In the genomic region with DNA sequence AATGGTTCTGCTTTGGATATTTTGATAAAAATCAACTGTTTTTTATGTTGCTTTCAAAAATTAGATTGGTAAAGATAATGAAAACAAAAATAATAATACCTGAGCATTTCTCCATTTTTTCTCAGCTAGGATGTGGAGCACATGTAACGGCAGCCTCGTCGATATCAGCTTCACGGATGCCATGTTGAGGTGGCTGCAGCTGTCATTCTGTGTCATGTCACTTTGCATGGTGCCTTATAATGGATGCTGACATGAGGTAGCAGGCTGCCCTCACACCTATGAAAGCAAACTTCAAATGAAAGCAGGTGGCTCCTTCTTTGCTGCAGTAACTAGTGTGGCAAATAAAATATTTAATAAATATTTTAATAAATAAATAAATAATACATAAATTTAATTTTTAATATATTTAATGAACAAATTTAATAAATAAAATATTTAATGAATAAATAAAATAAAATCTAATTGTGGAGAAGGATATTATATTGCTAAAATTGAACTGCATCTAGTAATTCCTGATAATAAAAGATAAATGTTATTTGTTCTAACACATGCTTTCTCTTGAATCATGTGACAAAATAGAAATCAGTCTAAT, we compare ENCODE assay signal across 20 cellular contexts.
DNase-seq lines count a peak whose midpoint lies in the region; ATAC-seq and TF ChIP-seq lines count a peak whose summit lies in the region.
"Had no signal": no experiment of that assay in that cellular context is flagged by ENCODE, and none has a peak within 500 bp of the region (broad histone marks: within the 10 kb centered on the region; RNA-seq: fewer than 3 reads in every experiment).

No MANE protein-coding gene starts in this region.

- no peaks in the 10 kb centered on the region for H3K4me1 Mint-ChIP-seq in WTC11
- H3K4me1 Mint-ChIP-seq: CD4-positive, CD25-positive, alpha-beta regulatory T cell; CD8-positive, alpha-beta memory T cell; H9; IgD-negative memory B cell had no signal

- TF ChIP-seq CTCF in WTC11 (IDR thresholded peaks at IDR 0.05) = no peak
- TF ChIP-seq CTCF in neural cell (IDR thresholded peaks at IDR 0.05; ENCODE audit: poor library complexity, severe bottlenecking) = no peak

- H3K27me3 Mint-ChIP-seq in WTC11 (ENCODE audit: low read depth) = no peaks in the 10 kb centered on the region
- H3K27me3 Mint-ChIP-seq: CD4-positive, CD25-positive, alpha-beta regulatory T cell; CD8-positive, alpha-beta memory T cell; IgD-negative memory B cell had no signal

- DNase-seq in RPMI8226 = peak; percentile 87
- no peak for DNase-seq in WTC11 (ENCODE audit: low spot score)
- DNase-seq in midbrain (lab: John Stamatoyannopoulos, UW) = no peak
- no peak for DNase-seq in OCI-M2 (lab: John Stamatoyannopoulos, UW; ENCODE audit: unreplicated experiment)
- DNase-seq in SKM-1 (lab: John Stamatoyannopoulos, UW; ENCODE audit: unreplicated experiment) = no peak
- DNase-seq: ACHN; BE2C; C1 segment of cervical spinal cord; CD4-positive, CD25-positive, alpha-beta regulatory T cell; CD8-positive, alpha-beta memory T cell; COR-L47; DMS 273 treated with DMSO at 0.1 percent for 48 hours; DMS53; DND-41; EL; GOT3; H9 had no signal

- no peak overlapping the region for H3K4me3 Mint-ChIP-seq in WTC11
- H3K4me3 Mint-ChIP-seq: CD4-positive, CD25-positive, alpha-beta regulatory T cell; CD8-positive, alpha-beta memory T cell; H9; IgD-negative memory B cell had no signal

- H3K36me3 ChIP-seq in neural cell (ENCODE audit: insufficient read depth, low read length) = no peaks in the 10 kb centered on the region
- H3K36me3 ChIP-seq: BE2C had no signal

- no peaks in the 10 kb centered on the region for H3K9me3 Mint-ChIP-seq in WTC11
- H3K9me3 Mint-ChIP-seq: H9, IgD-negative memory B cell had no signal

- no peak for TF ChIP-seq RAD21 in neural cell (conservative IDR thresholded peaks at IDR 0.05)

- H2AFZ ChIP-seq in neural cell (ENCODE audit: low read depth, low read length) = no peak overlapping the region

- H3F3A ChIP-seq in neural cell (ENCODE audit: insufficient read depth, low read length, poor library complexity, severe bottlenecking) = no peaks in the 10 kb centered on the region

- no peaks in the 10 kb centered on the region for H3K9me2 ChIP-seq in neural cell (ENCODE audit: insufficient read depth, low read length)

- no peak for ATAC-seq in WTC11
- ATAC-seq in GM21825 (IDR thresholded peaks at IDR 0.05; ENCODE audit: unreplicated experiment) = no peak

- CTCF ChIA-PET in WTC11 (lab: Charles Lee) = no interaction called here

- H4K20me1 ChIP-seq in neural cell (ENCODE audit: insufficient read depth) = no peaks in the 10 kb centered on the region

- H3K27ac Mint-ChIP-seq in WTC11 = no peak overlapping the region
- H3K27ac Mint-ChIP-seq: CD4-positive, CD25-positive, alpha-beta regulatory T cell; CD8-positive, alpha-beta memory T cell; H9; IgD-negative memory B cell had no signal

- H3K27me3 ChIP-seq in neural cell (ENCODE audit: insufficient read depth, low read depth, low read length) = no peaks in the 10 kb centered on the region
- H3K27me3 ChIP-seq: BE2C had no signal

- no peak overlapping the region for H3K27ac ChIP-seq in neural cell (ENCODE audit: low read length)

- H3K9me3 ChIP-seq in neural cell (ENCODE audit: low read length) = no peaks in the 10 kb centered on the region
- H3K9me3 ChIP-seq: BE2C had no signal

- TF ChIP-seq EP300 in neural cell (conservative IDR thresholded peaks at IDR 0.05; ENCODE audit: poor library complexity, severe bottlenecking) = no peak

- H3K4me3 ChIP-seq in neural cell (ENCODE audit: low read length) = no peak overlapping the region

- POLR2A ChIA-PET in WTC11 (lab: Charles Lee) = no interaction called here

- no peak overlapping the region for H3K4me2 ChIP-seq in neural cell (ENCODE audit: low read length)

- H3K9ac ChIP-seq in neural cell (ENCODE audit: low read length) = no peak overlapping the region

- H3K36me3 Mint-ChIP-seq in WTC11 = no peaks in the 10 kb centered on the region
- H3K36me3 Mint-ChIP-seq: CD4-positive, CD25-positive, alpha-beta regulatory T cell; IgD-negative memory B cell had no signal

- no peaks in the 10 kb centered on the region for H3K79me2 ChIP-seq in neural cell (replicated peaks; ENCODE audit: insufficient read depth, low read length)

TF ChIP-seq in WTC11, 78 proteins besides CTCF, POLR2A, EP300 and RAD21:
- TF ChIP-seq, protein P1, sequence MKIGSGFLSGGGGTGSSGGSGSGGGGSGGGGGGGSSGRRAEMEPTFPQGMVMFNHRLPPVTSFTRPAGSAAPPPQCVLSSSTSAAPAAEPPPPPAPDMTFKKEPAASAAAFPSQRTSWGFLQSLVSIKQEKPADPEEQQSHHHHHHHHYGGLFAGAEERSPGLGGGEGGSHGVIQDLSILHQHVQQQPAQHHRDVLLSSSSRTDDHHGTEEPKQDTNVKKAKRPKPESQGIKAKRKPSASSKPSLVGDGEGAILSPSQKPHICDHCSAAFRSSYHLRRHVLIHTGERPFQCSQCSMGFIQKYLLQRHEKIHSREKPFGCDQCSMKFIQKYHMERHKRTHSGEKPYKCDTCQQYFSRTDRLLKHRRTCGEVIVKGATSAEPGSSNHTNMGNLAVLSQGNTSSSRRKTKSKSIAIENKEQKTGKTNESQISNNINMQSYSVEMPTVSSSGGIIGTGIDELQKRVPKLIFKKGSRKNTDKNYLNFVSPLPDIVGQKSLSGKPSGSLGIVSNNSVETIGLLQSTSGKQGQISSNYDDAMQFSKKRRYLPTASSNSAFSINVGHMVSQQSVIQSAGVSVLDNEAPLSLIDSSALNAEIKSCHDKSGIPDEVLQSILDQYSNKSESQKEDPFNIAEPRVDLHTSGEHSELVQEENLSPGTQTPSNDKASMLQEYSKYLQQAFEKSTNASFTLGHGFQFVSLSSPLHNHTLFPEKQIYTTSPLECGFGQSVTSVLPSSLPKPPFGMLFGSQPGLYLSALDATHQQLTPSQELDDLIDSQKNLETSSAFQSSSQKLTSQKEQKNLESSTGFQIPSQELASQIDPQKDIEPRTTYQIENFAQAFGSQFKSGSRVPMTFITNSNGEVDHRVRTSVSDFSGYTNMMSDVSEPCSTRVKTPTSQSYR (CRISPR knock-in tag; IDR thresholded peaks at IDR 0.05) = no peak
- TF ChIP-seq HMGA2 (CRISPR knock-in tag; IDR thresholded peaks at IDR 0.05) (peak; percentile 98), KAT7 (CRISPR knock-in tag; IDR thresholded peaks at IDR 0.05; ENCODE audit: borderline replicate concordance) (no peak)

TF ChIP-seq in neural cell, 6 proteins besides CTCF, POLR2A, EP300 and RAD21:
- no peak for TF ChIP-seq REST (IDR thresholded peaks at IDR 0.05; ENCODE audit: borderline replicate concordance)
- TF ChIP-seq POLR2AphosphoS5 (IDR thresholded peaks at IDR 0.05) = peak; percentile 21
